Comparison of ENCODE assay signal across 14 cellular contexts in genomic region chr15:63075072-63075995, GRCh38. TPM values are rescaled to one million over a fixed set of nuclear protein-coding genes. Genes with fewer than 3 reads are reported as not detected.
DNase-seq lines count a peak whose midpoint lies in the region; ATAC-seq, FAIRE-seq and TF ChIP-seq lines count a peak whose summit lies in the region.
"Had no signal": no experiment of that assay in that cellular context is flagged by ENCODE, and none has a peak within 500 bp of the region (broad histone marks: within the 10 kb centered on the region; RNA-seq: fewer than 3 reads in every experiment).

No MANE protein-coding gene starts in this region.

- no peaks in the 10 kb centered on the region for H3K27me3 ChIP-seq in neuronal stem cell (ENCODE audit: control insufficient read depth in 3 of 3, insufficient read depth in 3 of 3, low read depth in 1 of 3, low read length in 3 of 3)
- H3K27me3 ChIP-seq: thyroid gland had no signal

- DNase-seq in A549 (ENCODE audit: low read depth in 1 of 2, low spot score in 1 of 2) (no peak), OCI-M1 (lab: John Stamatoyannopoulos, UW) (peak; percentile 48), fibroblast of mammary gland (ENCODE audit: low read depth) (peak; percentile 29), neuronal stem cell (ENCODE audit: low spot score) (no peak), mesenteric fat pad (ENCODE audit: low spot score) (no peak), medulla oblongata (ENCODE audit: extremely low spot score) (no peak), GF-D8 (lab: John Stamatoyannopoulos, UW) (no peak), H54 (ENCODE audit: insufficient read length, low spot score) (no peak)
- DNase-seq: activated CD8-positive, alpha-beta memory T cell treated with anti-CD3 and anti-CD28 coated beads for 24 hours; activated naive CD4-positive, alpha-beta T cell treated with anti-CD3 and anti-CD28 coated beads, Interleukin-2, amount 10 ng/mL, durations not matched to agents 7 days and 5 days; DMS79 treated with DMSO at 0.1 percent for 48 hours; mucosa of descending colon; T1000; thyroid gland had no signal

- H4K8ac ChIP-seq in neuronal stem cell (ENCODE audit: low read depth, low read length) = no peak overlapping the region

- H3K14ac ChIP-seq in neuronal stem cell (ENCODE audit: low read length) = no peak overlapping the region

- H2BK120ac ChIP-seq in neuronal stem cell (ENCODE audit: low read depth, low read length) = no peak overlapping the region

- no peak overlapping the region for H2BK15ac ChIP-seq in neuronal stem cell (ENCODE audit: low read length)

- no peak overlapping the region for H3K9ac ChIP-seq in neuronal stem cell (ENCODE audit: low read depth, low read length, poor library complexity)

- TF ChIP-seq CTCF in A549 (IDR thresholded peaks at IDR 0.05) = no peak
- TF ChIP-seq CTCF in fibroblast of mammary gland (conservative IDR thresholded peaks at IDR 0.05; ENCODE audit: control insufficient read depth, insufficient read depth, low read depth, low read length) = no peak

- H2AFZ ChIP-seq in neuronal stem cell (ENCODE audit: low read length) = peak overlapping the region; percentile 43

- no peak overlapping the region for H3K23ac ChIP-seq in neuronal stem cell (ENCODE audit: low read depth, low read length, poor library complexity)

- WGBS in A549 (ENCODE audit: missing lambda C conversion rate) = 87% methylated on average over 17 of the region's 17 CpGs
- WGBS in neuronal stem cell (ENCODE audit: extremely low coverage in 2 of 2, insufficient read length in 2 of 2, insufficient replicate concordance in 1 of 2), 2 donors = no CpG with 5 or more reads among the region's 17 CpGs

- H2BK12ac ChIP-seq in neuronal stem cell (ENCODE audit: low read length) = no peak overlapping the region

- TF ChIP-seq EP300 in A549 (IDR thresholded peaks at IDR 0.05) = no peak

- no peak overlapping the region for H3K4ac ChIP-seq in neuronal stem cell (ENCODE audit: low read length)

- no peak overlapping the region for H4K91ac ChIP-seq in neuronal stem cell (ENCODE audit: low read depth, low read length, poor library complexity)

- POLR2A ChIA-PET in A549 (lab: Yijun Ruan, JAX) = no interaction called here

- H3K4me1 ChIP-seq in A549 = peaks cover 50% of the 10 kb centered on the region
- peaks cover 4 to 5% of the 10 kb centered on the region in 2 donors for H3K4me1 ChIP-seq in neuronal stem cell (ENCODE audit: control insufficient read depth in 2 of 2, insufficient read depth in 1 of 2, low read depth in 1 of 2, low read length in 2 of 2)

- TF ChIP-seq POLR2A in A549 (IDR thresholded peaks at IDR 0.05; ENCODE audit: low read length) = no peak
- no peak for TF ChIP-seq POLR2A in H54 (IDR thresholded peaks at IDR 0.05; ENCODE audit: low read depth, low read length)

- no peak overlapping the region for H3K18ac ChIP-seq in neuronal stem cell (ENCODE audit: low read length)

- H2BK5ac ChIP-seq in neuronal stem cell (ENCODE audit: low read length) = no peak overlapping the region

- H3K4me2 ChIP-seq in A549 = no peak overlapping the region
- H3K4me2 ChIP-seq in neuronal stem cell (ENCODE audit: insufficient read depth, low read length, poor library complexity, severe bottlenecking) = no peak overlapping the region

- FAIRE-seq in A549 (lab: Jason Lieb, UNC) (no peak), H54 (lab: Jason Lieb, UNC) (no peak)

- H2AK5ac ChIP-seq in neuronal stem cell (ENCODE audit: low read depth, low read length) = no peak overlapping the region

- H3K27ac ChIP-seq in A549 (peak overlapping the region in 1 of 2 experiments; percentile 52; a peak in 3 of 6 replicates), neuronal stem cell (replicated peaks; ENCODE audit: low read length) (no peak overlapping the region)
- H3K27ac ChIP-seq: thyroid gland had no signal

- H3K36me3 ChIP-seq in neuronal stem cell (replicated peaks in 1 of 2; ENCODE audit: control insufficient read depth in 2 of 2, insufficient read depth in 2 of 2, low read length in 2 of 2) = peaks cover 4 to 24% of the 10 kb centered on the region in 2 donors

- ATAC-seq in A549 = 0 out of 6 replicates have a peak, but pooled peaks of 1 of the 2 experiments have one; percentile 0
- ATAC-seq: mucosa of descending colon had no signal

- H3K4me3 ChIP-seq in A549 (no peak overlapping the region), fibroblast of mammary gland (ENCODE audit: control insufficient read depth, low read depth, low read length) (no peak overlapping the region), neuronal stem cell (ENCODE audit: low read length in 2 of 2) (no peak overlapping the region)
- H3K4me3 ChIP-seq: mucosa of descending colon, thyroid gland had no signal

- H3K9me3 ChIP-seq in A549 (no peaks in the 10 kb centered on the region), neuronal stem cell (replicated peaks in 1 of 2; ENCODE audit: control insufficient read depth in 2 of 2, insufficient read depth in 1 of 2, low read depth in 1 of 2, low read length in 2 of 2) (no peaks in the 10 kb centered on the region)
- H3K9me3 ChIP-seq: mucosa of descending colon, thyroid gland had no signal

- CTCF ChIA-PET in A549 (lab: Yijun Ruan, JAX) = interaction anchor here (36.9 to 50.6 kb wide), 2 partner anchors 3 to 15 kb away, joined by 1136 read pairs; partner anchors contain the start of gene TPM1

- no peak for TF ChIP-seq RAD21 in A549 (conservative IDR thresholded peaks at IDR 0.05 in 1 of 2, IDR thresholded peaks at IDR 0.05 in 1 of 2)

- no peaks in the 10 kb centered on the region for H3K79me1 ChIP-seq in neuronal stem cell (ENCODE audit: low read depth, low read length)

TF ChIP-seq in A549, 52 proteins besides CTCF, POLR2A, EP300 and RAD21:
- TF ChIP-seq MAFK (IDR thresholded peaks at IDR 0.05; ENCODE audit: partially characterized antibody) (peak; percentile 53), SREBF2 (IDR thresholded peaks at IDR 0.05) (no peak)
TF ChIP-seq in A549: peak in this region for 1.

RNA-seq across cellular contexts. Expression of gene TPM1, which starts 32.8 kb away (rescaled TPM):
- polyA plus RNA-seq in A549 (2011; rRNA removed) = 777 and 894 TPM in 2 replicates
- 824 and 915 TPM in 2 replicates for polyA plus RNA-seq in A549 (2012; cell fraction: cytosol; rRNA removed)
- 678 and 876 TPM in 2 replicates for polyA plus RNA-seq in A549 (2012; cell fraction: nucleus; rRNA removed)
- 954 to 1,229 TPM (median 1,043 TPM) in 3 replicates for polyA plus RNA-seq in A549 (2017; fragmentation: RNase III; extraction: RNeasy Plus Mini Kit Qiagen cat#74134 plus additional on column Dnase treatment)
- polyA minus RNA-seq in A549 (2011; rRNA and poly(A)+ RNA removed) = 537 and 670 TPM in 2 replicates
- polyA plus RNA-seq in neuronal stem cell (2013, experiment 1 of 2) = 1,430 TPM
- polyA plus RNA-seq in neuronal stem cell (2013, experiment 2 of 2) = 1,425 TPM
- 154 TPM for total RNA-seq in mesenteric fat pad

RNA-seq across cellular contexts. Expression of gene LACTB, which starts 46.3 kb away (rescaled TPM):
- 31.0 and 59.6 TPM in 2 replicates for polyA plus RNA-seq in A549 (2011; rRNA removed)
- polyA plus RNA-seq in A549 (2012; cell fraction: cytosol; rRNA removed) = 27.8 and 29.8 TPM in 2 replicates
- polyA plus RNA-seq in A549 (2012; cell fraction: nucleus; rRNA removed) = 16.7 and 18.5 TPM in 2 replicates
- polyA plus RNA-seq in A549 (2017; fragmentation: RNase III; extraction: RNeasy Plus Mini Kit Qiagen cat#74134 plus additional on column Dnase treatment) = 56.5 to 69.8 TPM (median 56.7 TPM) in 3 replicates
- 8.8 and 9.4 TPM in 2 replicates for polyA minus RNA-seq in A549 (2011; rRNA and poly(A)+ RNA removed)
- 8.2 TPM for polyA plus RNA-seq in neuronal stem cell (2013, experiment 1 of 2)
- 7.0 TPM for polyA plus RNA-seq in neuronal stem cell (2013, experiment 2 of 2)
- total RNA-seq in mesenteric fat pad = 30.1 TPM

Comparison
In these comparisons a context has a peak if more than half of its experiments do, and no peak if none do; other contexts are left out.
1. DNase-seq: peak in OCI-M1 (single experiment) and fibroblast of mammary gland (single experiment); none in A549 (0 of 2), neuronal stem cell (single experiment), mesenteric fat pad (single experiment), medulla oblongata (single experiment), GF-D8 (single experiment) and H54 (single experiment).